ENCODE assay signal across 1 cellular context in the genomic region with DNA sequence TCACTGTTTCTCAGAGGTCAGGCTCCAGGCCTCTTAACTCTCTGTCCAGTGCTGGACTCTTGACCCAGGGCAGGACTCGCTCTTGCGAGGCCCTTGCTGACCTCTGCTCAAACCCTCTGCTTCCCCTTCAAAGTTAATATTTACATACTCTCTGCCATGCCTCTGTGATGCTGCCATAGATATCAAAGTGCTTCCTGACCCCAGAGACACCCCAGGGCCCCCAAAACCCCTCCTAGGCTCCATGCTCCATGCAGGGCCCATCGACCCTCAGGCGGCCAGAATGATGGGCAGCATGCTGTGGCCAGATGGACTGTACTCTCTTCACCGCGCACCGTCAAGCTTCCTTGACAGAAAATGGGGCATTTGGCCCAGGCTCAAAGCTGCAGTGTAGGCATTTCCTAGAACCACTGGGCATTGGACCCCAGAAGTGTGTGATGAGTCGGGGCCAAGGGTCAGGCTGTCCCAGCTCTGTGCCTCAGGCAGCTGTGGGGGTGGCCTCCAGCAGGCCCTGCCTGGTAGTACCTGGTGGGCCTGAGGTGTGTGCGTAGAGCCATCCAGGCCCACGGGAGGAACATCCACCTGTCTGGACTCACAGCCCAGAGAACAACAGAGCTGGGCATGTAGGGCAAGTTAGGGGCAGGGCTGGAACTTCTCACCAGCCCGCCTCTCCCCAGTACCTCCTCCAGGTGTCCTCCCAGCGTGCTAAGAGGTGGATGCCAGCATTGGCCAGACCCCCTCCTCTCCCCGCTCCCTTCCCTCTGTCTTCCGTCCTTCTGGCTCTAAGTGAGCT.
TF ChIP-seq lines count a peak whose summit lies in the region.

No MANE protein-coding gene starts in this region.

TF ChIP-seq in IMR-90, 13 proteins besides CTCF, POLR2A, EP300 and RAD21:
- no peak for TF ChIP-seq FOS (IDR thresholded peaks at IDR 0.05; ENCODE audit: low read depth, low read length)
- TF ChIP-seq CEBPB (IDR thresholded peaks at IDR 0.05; ENCODE audit: low read depth, low read length) = no peak
- TF ChIP-seq BHLHE40 (IDR thresholded peaks at IDR 0.05; ENCODE audit: low read depth, low read length) = no peak
- TF ChIP-seq MAFK (IDR thresholded peaks at IDR 0.05; ENCODE audit: low read depth, low read length) = no peak
- TF ChIP-seq MAZ (IDR thresholded peaks at IDR 0.05; ENCODE audit: borderline replicate concordance, low read depth, low read length) = no peak
- no peak for TF ChIP-seq SMC3 (IDR thresholded peaks at IDR 0.05; ENCODE audit: low read depth, low read length)
- no peak for TF ChIP-seq MXI1 (IDR thresholded peaks at IDR 0.05; ENCODE audit: borderline replicate concordance, low read depth, low read length)
- no peak for TF ChIP-seq RFX5 (IDR thresholded peaks at IDR 0.05; ENCODE audit: low read depth, low read length)
- TF ChIP-seq, protein P1, sequence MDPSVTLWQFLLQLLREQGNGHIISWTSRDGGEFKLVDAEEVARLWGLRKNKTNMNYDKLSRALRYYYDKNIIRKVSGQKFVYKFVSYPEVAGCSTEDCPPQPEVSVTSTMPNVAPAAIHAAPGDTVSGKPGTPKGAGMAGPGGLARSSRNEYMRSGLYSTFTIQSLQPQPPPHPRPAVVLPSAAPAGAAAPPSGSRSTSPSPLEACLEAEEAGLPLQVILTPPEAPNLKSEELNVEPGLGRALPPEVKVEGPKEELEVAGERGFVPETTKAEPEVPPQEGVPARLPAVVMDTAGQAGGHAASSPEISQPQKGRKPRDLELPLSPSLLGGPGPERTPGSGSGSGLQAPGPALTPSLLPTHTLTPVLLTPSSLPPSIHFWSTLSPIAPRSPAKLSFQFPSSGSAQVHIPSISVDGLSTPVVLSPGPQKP (IDR thresholded peaks at IDR 0.05; ENCODE audit: borderline replicate concordance, low read depth, low read length) = no peak
- TF ChIP-seq, protein P2, sequence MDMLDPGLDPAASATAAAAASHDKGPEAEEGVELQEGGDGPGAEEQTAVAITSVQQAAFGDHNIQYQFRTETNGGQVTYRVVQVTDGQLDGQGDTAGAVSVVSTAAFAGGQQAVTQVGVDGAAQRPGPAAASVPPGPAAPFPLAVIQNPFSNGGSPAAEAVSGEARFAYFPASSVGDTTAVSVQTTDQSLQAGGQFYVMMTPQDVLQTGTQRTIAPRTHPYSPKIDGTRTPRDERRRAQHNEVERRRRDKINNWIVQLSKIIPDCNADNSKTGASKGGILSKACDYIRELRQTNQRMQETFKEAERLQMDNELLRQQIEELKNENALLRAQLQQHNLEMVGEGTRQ (IDR thresholded peaks at IDR 0.05; ENCODE audit: low read depth, low read length) = no peak
- TF ChIP-seq NFE2L2 (IDR thresholded peaks at IDR 0.05; ENCODE audit: low read depth, low read length) = no peak
- TF ChIP-seq CHD1 (IDR thresholded peaks at IDR 0.05; ENCODE audit: low read depth, low read length) = no peak
- no peak for TF ChIP-seq RCOR1 (IDR thresholded peaks at IDR 0.05; ENCODE audit: insufficient replicate concordance, low read length)
TF ChIP-seq in IMR-90: peak in this region for 0.
